ENCODE assay signal across 1 cellular context in the genomic region with DNA sequence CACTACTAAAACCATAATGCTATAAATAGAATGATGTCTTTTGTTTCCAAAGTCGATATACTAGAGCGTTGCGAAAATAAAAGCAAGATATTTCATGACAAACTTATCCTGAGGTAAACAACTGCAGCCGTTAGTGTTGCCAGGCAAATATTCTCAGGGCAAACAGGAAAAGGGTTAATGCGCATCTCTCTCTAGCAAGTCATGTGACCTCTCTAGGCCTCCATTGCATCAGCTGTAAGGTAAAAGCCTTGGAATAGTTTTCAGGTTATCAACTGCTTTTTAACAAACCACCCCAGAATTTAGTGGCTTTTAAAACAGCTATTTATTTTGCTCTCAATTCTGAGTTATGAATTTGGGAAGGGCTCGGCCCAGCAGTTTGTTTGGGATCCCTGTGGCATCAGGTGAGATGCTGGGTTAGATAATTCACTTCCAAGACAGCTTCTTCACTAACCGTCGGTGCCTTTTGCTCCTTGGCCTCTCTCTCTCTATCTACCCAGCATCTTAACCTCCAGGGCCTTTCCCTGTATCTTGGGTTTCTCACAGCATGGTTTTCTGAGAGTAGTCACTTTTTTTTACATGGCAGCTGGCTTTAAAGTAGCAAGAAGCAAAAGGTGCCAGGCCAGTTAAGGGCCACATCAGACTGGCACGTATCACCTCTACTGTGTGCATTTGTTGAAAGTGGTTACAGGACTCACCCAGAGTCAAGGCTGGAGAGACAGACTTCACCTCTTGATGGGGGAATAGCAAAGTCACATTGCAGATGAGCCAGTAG.
TF ChIP-seq lines count a peak whose summit lies in the region.

No MANE protein-coding gene starts in this region.

TF ChIP-seq in endothelial cell of umbilical vein, 7 proteins besides CTCF, POLR2A, EP300 and RAD21:
- TF ChIP-seq FOS (IDR thresholded peaks at IDR 0.05; ENCODE audit: borderline replicate concordance, insufficient read depth, low read length) (no peak), MYC (IDR thresholded peaks at IDR 0.05; ENCODE audit: low read depth, low read length) (no peak), EZH2 (IDR thresholded peaks at IDR 0.05; ENCODE audit: borderline replicate concordance, low read depth, low read length, severe bottlenecking) (no peak), JUN (IDR thresholded peaks at IDR 0.05; ENCODE audit: borderline replicate concordance, insufficient read depth, insufficient read length, low read depth) (no peak), POLR2AphosphoS5 (IDR thresholded peaks at IDR 0.05; ENCODE audit: insufficient read depth, low read depth, low read length) (no peak), GATA2 (IDR thresholded peaks at IDR 0.05; ENCODE audit: insufficient read depth, insufficient read length, low read depth, low read length) (no peak)
- TF ChIP-seq, protein P1, sequence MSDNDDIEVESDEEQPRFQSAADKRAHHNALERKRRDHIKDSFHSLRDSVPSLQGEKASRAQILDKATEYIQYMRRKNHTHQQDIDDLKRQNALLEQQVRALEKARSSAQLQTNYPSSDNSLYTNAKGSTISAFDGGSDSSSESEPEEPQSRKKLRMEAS (IDR thresholded peaks at IDR 0.05; ENCODE audit: insufficient read depth, insufficient read length) = no peak
